Comparison of ENCODE assay signal across 4 cellular contexts in genomic region chr5:10187534-10187933, GRCh38.
A peak's percentile ranks its signal among the peaks of the same experiment; 100 is the strongest.
DNase-seq lines count a peak whose midpoint lies in the region; ATAC-seq, FAIRE-seq and TF ChIP-seq lines count a peak whose summit lies in the region.
"Not testable (repeated sequence)": the region's sequence is repeated elsewhere in the genome, so short reads cannot be mapped to it uniquely, and the experiment has no call there.

No MANE protein-coding gene starts in this region.

- TF ChIP-seq EP300 in K562 (IDR thresholded peaks at IDR 0.05; ENCODE audit: low read length) = not testable (repeated sequence)

- not testable (repeated sequence) for H3K36me3 ChIP-seq in PC-9 (ENCODE audit: low read depth); K562 (ENCODE audit: control insufficient read depth, insufficient read depth, low read length); testis (ENCODE audit: low read depth, missing control alignments)

- not testable (repeated sequence) for TF ChIP-seq POLR2A in K562 (conservative IDR thresholded peaks at IDR 0.05); testis (IDR thresholded peaks at IDR 0.05)

- H2AFZ ChIP-seq in PC-9 = peak overlapping the region; percentile 15; the same call in 1 of the 2 replicates
- H2AFZ ChIP-seq in K562 (ENCODE audit: low read depth, low read length) = not testable (repeated sequence)

- POLR2A ChIA-PET in PC-9 (lab: Charles Lee; ENCODE audit: unreplicated experiment); K562 (lab: Yijun Ruan, JAX): not testable (repeated sequence)

- not testable (repeated sequence) for H3K9me1 ChIP-seq in K562 (ENCODE audit: control insufficient read depth, insufficient read depth, low read length)

- H3K9me3 ChIP-seq in PC-9 (ENCODE audit: insufficient read depth, low read depth); K562 (replicated peaks; ENCODE audit: control insufficient read depth, insufficient read depth, low read depth, low read length); testis: not testable (repeated sequence)

- H3K9ac ChIP-seq in K562 (ENCODE audit: insufficient read depth in 1 of 2, low read depth in 2 of 2, low read length in 2 of 2) = not testable (repeated sequence)

- DNase-seq in HTR-8/SVneo (ENCODE audit: insufficient read length, low spot score); PC-9: not testable (repeated sequence)
- DNase-seq in K562 (ENCODE audit: extremely low read depth in 1 of 4, low spot score in 3 of 4) = peak in 1 of 4 experiments; percentile 7
- peak; percentile 50 for DNase-seq in testis

- TF ChIP-seq RAD21 in K562 (CRISPR knock-in tag; conservative IDR thresholded peaks at IDR 0.05 in 1 of 2, IDR thresholded peaks at IDR 0.05 in 1 of 2) = not testable (repeated sequence)

- H3K27ac ChIP-seq in PC-9; K562 (ENCODE audit: extremely low read depth, low read depth, low read length); testis: not testable (repeated sequence)

- peak; percentile 56 for ATAC-seq in K562

- not testable (repeated sequence) for H3K4me2 ChIP-seq in PC-9; K562 (ENCODE audit: insufficient read depth, low read length)

- not testable (repeated sequence) for H3K9me2 ChIP-seq in PC-9 (ENCODE audit: insufficient read depth)

- peak; percentile 26 for FAIRE-seq in HTR-8/SVneo (lab: Jason Lieb, UNC)
- not testable (repeated sequence) for FAIRE-seq in K562 (lab: Jason Lieb, UNC)

- H3K4me1 ChIP-seq in PC-9 (replicated peaks; ENCODE audit: insufficient read depth); K562 (replicated peaks in 1 of 2; ENCODE audit: control insufficient read depth in 2 of 2, insufficient read depth in 2 of 2, low read length in 2 of 2); testis: not testable (repeated sequence)

- not testable (repeated sequence) for H3K79me2 ChIP-seq in PC-9 (ENCODE audit: low read depth); K562 (ENCODE audit: control insufficient read depth, insufficient read depth, low read length)

- H3K4me3 ChIP-seq in PC-9, K562, testis: not testable (repeated sequence)

- WGBS in K562 (ENCODE audit: insufficient coverage, low coverage, missing lambda C conversion rate) = 18% methylated on average over 12 of the region's 12 CpGs
- WGBS in testis, 2 donors = 55 to 70% methylated on average over 12 of the region's 12 CpGs

- intact Hi-C loops in PC-9 (cut with micrococcal nuclease; ENCODE audit: unreplicated experiment); K562 (cut with micrococcal nuclease); testis (cut with DNase I; ENCODE audit: low total_unique reads): not testable (repeated sequence)

- not testable (repeated sequence) for H4K20me1 ChIP-seq in PC-9 (ENCODE audit: insufficient read depth); K562 (replicated peaks; ENCODE audit: control insufficient read depth, insufficient read depth, low read length)

- not testable (repeated sequence) for H3F3A ChIP-seq in PC-9 (ENCODE audit: insufficient read depth, low read depth)

- not testable (repeated sequence) for BruUV-seq in PC-9 (replicated peaks; lab: Mats Ljungman, UMichigan); K562 (replicated peaks; lab: Mats Ljungman, UMichigan)

- H3K27me3 ChIP-seq in PC-9 (ENCODE audit: insufficient read depth, low read depth) = peaks cover 35% of the 10 kb centered on the region
- H3K27me3 ChIP-seq in K562 (ENCODE audit: control insufficient read depth in 2 of 2, insufficient read depth in 2 of 2, low read length in 2 of 2) = peaks cover 22 to 26% of the 10 kb centered on the region in 2 experiments; a peak in 4 of 5 replicates
- H3K27me3 ChIP-seq in testis = not testable (repeated sequence)

- CTCF ChIA-PET in PC-9 (lab: Charles Lee); K562 (lab: Yijun Ruan, JAX; ENCODE audit: low intra/inter-chr PET ratio): not testable (repeated sequence)

- not testable (repeated sequence) for TF ChIP-seq CTCF in PC-9 (conservative IDR thresholded peaks at IDR 0.05); K562 (IDR thresholded peaks at IDR 0.05 in 2 of 3, conservative IDR thresholded peaks at IDR 0.05 in 1 of 3; ENCODE audit: insufficient read depth in 2 of 3, low read depth in 1 of 3, low read length in 3 of 3); testis (IDR thresholded peaks at IDR 0.05)

- in situ Hi-C loops in K562 (cut with MboI) = not testable (repeated sequence)

TF ChIP-seq in K562, 482 proteins besides CTCF, POLR2A, EP300 and RAD21:
- peak; percentile 38 for TF ChIP-seq NFYB (IDR thresholded peaks at IDR 0.05; ENCODE audit: extremely low read depth, insufficient read length)
